24 cellular contexts compared by ENCODE assay signal in genomic region chr13:64164435-64164834, GRCh38.
DNase-seq lines count a peak whose midpoint lies in the region; ATAC-seq, FAIRE-seq and TF ChIP-seq lines count a peak whose summit lies in the region.
"Had no signal": no experiment of that assay in that cellular context is flagged by ENCODE, and none has a peak within 500 bp of the region (broad histone marks: within the 10 kb centered on the region; RNA-seq: fewer than 3 reads in every experiment).

No MANE protein-coding gene starts in this region.

- TF ChIP-seq POLR2A in body of pancreas (IDR thresholded peaks at IDR 0.05) (no peak), upper lobe of left lung (IDR thresholded peaks at IDR 0.05) (no peak)

- 66 to 70% methylated on average over 4 of the region's 4 CpGs for WGBS in body of pancreas, 2 donors
- WGBS in pancreas, 2 donors = 65 to 76% methylated on average over 4 of the region's 4 CpGs
- 89 to 92% methylated on average over 4 of the region's 4 CpGs for WGBS in upper lobe of left lung, 2 donors

- TF ChIP-seq CTCF in body of pancreas (IDR thresholded peaks at IDR 0.05) (no peak), pancreas (IDR thresholded peaks at IDR 0.05) (no peak), upper lobe of left lung (IDR thresholded peaks at IDR 0.05) (no peak), RWPE1 (conservative IDR thresholded peaks at IDR 0.05; ENCODE audit: low read depth) (no peak)

- FAIRE-seq in pancreas (lab: Jason Lieb, UNC) = no peak
- FAIRE-seq: GM12878, H54 had no signal

- DNase-seq in left cardiac atrium (peak; percentile 13), Right ventricle myocardium inferior (ENCODE audit: missing footprints) (no peak), body of pancreas (peak in 3 of 4 donors; percentile 9 to 12 (median 9)), pancreas (peak in 4 of 6 donors; percentile 8 to 52 (median 42)), upper lobe of left lung (peak; percentile 1 to 18), RWPE1 (ENCODE audit: low spot score) (no peak), NCI-H2196 (lab: John Stamatoyannopoulos, UW; ENCODE audit: unreplicated experiment) (no peak)
- no peak for DNase-seq in activated CD4-positive, CD25-positive, alpha-beta regulatory T cell (lab: John Stamatoyannopoulos, UW)
- DNase-seq: ACHN; C1 segment of cervical spinal cord; CD8-positive, alpha-beta T cell; DND-41; Kasumi-1; NCI-H1048; NCI-H1436; NCI-H187 treated with DMSO at 0.1 percent for 48 hours; NCI-H2227 treated with DMSO at 0.1 percent for 48 hours; NCI-H510A; NCI-H748 treated with DMSO at 0.1 percent for 48 hours; NK-92 treated with Interleukin-12 subunit alpha and Interleukin-12 subunit beta, amount 100 ng/mL, for 24 hours had no signal

- H3K9me3 ChIP-seq in body of pancreas (no peaks in the 10 kb centered on the region), pancreas (no peaks in the 10 kb centered on the region), upper lobe of left lung (no peaks in the 10 kb centered on the region)

- H3K27me3 ChIP-seq in body of pancreas (no peaks in the 10 kb centered on the region), pancreas (no peaks in the 10 kb centered on the region), upper lobe of left lung (no peaks in the 10 kb centered on the region)

- no peak for TF ChIP-seq EP300 in upper lobe of left lung (IDR thresholded peaks at IDR 0.05)

- H3K27ac ChIP-seq in body of pancreas (no peak overlapping the region), pancreas (no peak overlapping the region), upper lobe of left lung (no peak overlapping the region), RWPE1 (no peak overlapping the region)
- H3K27ac ChIP-seq: 22Rv1 had no signal

- intact Hi-C loops in left cardiac atrium (cut with DNase I) = no loop called here
- intact Hi-C loops in Right ventricle myocardium inferior (cut with DNase I) = no loop called here
- intact Hi-C loops in body of pancreas (cut with DNase I) = no loop called here
- intact Hi-C loops in pancreas (cut with DNase I) = no loop called here

- H3K36me3 ChIP-seq in body of pancreas (replicated peaks in 1 of 2; ENCODE audit: insufficient read depth in 1 of 2, low read depth in 2 of 2) = no peaks in the 10 kb centered on the region
- no peaks in the 10 kb centered on the region for H3K36me3 ChIP-seq in pancreas
- no peaks in the 10 kb centered on the region for H3K36me3 ChIP-seq in upper lobe of left lung

- POLR2A ChIA-PET in RWPE1 (lab: Yijun Ruan, JAX; ENCODE audit: low non-redundant PET) = no interaction called here

- ATAC-seq in left cardiac atrium (no peak), Right ventricle myocardium inferior (no peak), body of pancreas (no peak), pancreas (no peak), upper lobe of left lung (ENCODE audit: low FRiP score in 2 of 2) (no peak)
- ATAC-seq: CD8-positive, alpha-beta T cell; GM12878; Panc1 had no signal

- H3K4me1 ChIP-seq in body of pancreas (no peaks in the 10 kb centered on the region), pancreas (no peaks in the 10 kb centered on the region), upper lobe of left lung (no peaks in the 10 kb centered on the region)

- CTCF ChIA-PET in RWPE1 (lab: Yijun Ruan, JAX) = no interaction called here

- H3K4me3 ChIP-seq in body of pancreas = no peak overlapping the region
- no peak overlapping the region for H3K4me3 ChIP-seq in pancreas
- H3K4me3 ChIP-seq in upper lobe of left lung = no peak overlapping the region
- H3K4me3 ChIP-seq: GM12878 had no signal

Comparison
In these comparisons a context has a peak if more than half of its experiments do, and no peak if none do; other contexts are left out.
1. DNase-seq: peak in left cardiac atrium (single experiment), body of pancreas (3 of 4), pancreas (4 of 6) and upper lobe of left lung (2 of 2); none in Right ventricle myocardium inferior (single experiment), activated CD4-positive, CD25-positive, alpha-beta regulatory T cell (0 of 4), RWPE1 (single experiment) and NCI-H2196 (single experiment).